Comparison of ENCODE assay signal across 21 cellular contexts in genomic region chr3:187721055-187721454, GRCh38. TPM values are rescaled to one million over a fixed set of nuclear protein-coding genes. Genes with fewer than 3 reads are reported as not detected.
DNase-seq lines count a peak whose midpoint lies in the region; ATAC-seq and TF ChIP-seq lines count a peak whose summit lies in the region.
"Had no signal": no experiment of that assay in that cellular context is flagged by ENCODE, and none has a peak within 500 bp of the region (broad histone marks: within the 10 kb centered on the region; RNA-seq: fewer than 3 reads in every experiment).

No MANE protein-coding gene starts in this region.

- H3K4me2 ChIP-seq in Karpas-422 (ENCODE audit: low read depth, low read length, poor library complexity, severe bottlenecking), result no peak overlapping the region
- H3K4me2 ChIP-seq: A549 had no signal

- peaks cover 32% of the 10 kb centered on the region for H4K20me1 ChIP-seq in Karpas-422 (ENCODE audit: insufficient read depth, low read depth, low read length)

- H3K4me1 ChIP-seq in Karpas-422 (ENCODE audit: low read length) (no peaks in the 10 kb centered on the region), psoas muscle (peaks cover 24% of the 10 kb centered on the region)
- H3K4me1 ChIP-seq: A549, HAP-1 had no signal

- no peak overlapping the region for H2AFZ ChIP-seq in Karpas-422 (ENCODE audit: low read length)

- no peak for ATAC-seq in psoas muscle
- ATAC-seq: A549 had no signal

- WGBS in psoas muscle, 3 donors, result 81 to 89% (median 81%) methylated on average over 8 of the region's 8 CpGs

- H3K4me3 ChIP-seq in Karpas-422 (ENCODE audit: low read length) (no peak overlapping the region), SK-N-MC (no peak overlapping the region), psoas muscle (no peak overlapping the region), brain microvascular endothelial cell (ENCODE audit: low read depth, low read length) (no peak overlapping the region)
- H3K4me3 ChIP-seq: A549, HAP-1 had no signal

- TF ChIP-seq CTCF in psoas muscle (IDR thresholded peaks at IDR 0.05), result no peak
- no peak for TF ChIP-seq CTCF in brain microvascular endothelial cell (IDR thresholded peaks at IDR 0.05; ENCODE audit: low read depth, low read length, missing control alignments)

- H3K36me3 ChIP-seq in Karpas-422 (ENCODE audit: insufficient read depth, low read length) (peaks cover 47% of the 10 kb centered on the region), SK-N-MC (ENCODE audit: insufficient read depth, low read length) (peaks cover 60% of the 10 kb centered on the region), psoas muscle (ENCODE audit: insufficient read depth in 1 of 2, low read depth in 1 of 2) (peaks cover 12 to 53% of the 10 kb centered on the region in 2 donors), brain microvascular endothelial cell (replicated peaks) (peaks cover 48% of the 10 kb centered on the region)
- H3K36me3 ChIP-seq: HAP-1 had no signal

- no peaks in the 10 kb centered on the region for H3K9me2 ChIP-seq in Karpas-422 (replicated peaks; ENCODE audit: insufficient read depth, low read length)

- in situ Hi-C loops in brain microvascular endothelial cell (cut with HindIII; ENCODE audit: low pct_ligation_motif_present, low sequenced_read_pairs), result no loop called here

- H3K27ac ChIP-seq in Karpas-422 (ENCODE audit: low read length) (no peak overlapping the region), SK-N-MC (0 out of 2 replicates have a peak overlapping the region, but pooled peaks have one; percentile 21), psoas muscle (peak overlapping the region; percentile 62), brain microvascular endothelial cell (no peak overlapping the region)
- H3K27ac ChIP-seq: A549, C4-2B had no signal

- H3K9ac ChIP-seq in Karpas-422 (ENCODE audit: low read length), result no peak overlapping the region
- no peak overlapping the region for H3K9ac ChIP-seq in SK-N-MC (ENCODE audit: insufficient read length)

- intact Hi-C loops in psoas muscle (cut with DNase I), result no loop called here

- H3K27me3 ChIP-seq in Karpas-422 (ENCODE audit: low read length), result no peaks in the 10 kb centered on the region
- no peaks in the 10 kb centered on the region for H3K27me3 ChIP-seq in psoas muscle (ENCODE audit: insufficient read depth in 3 of 3, low read length in 2 of 3)
- no peaks in the 10 kb centered on the region for H3K27me3 ChIP-seq in brain microvascular endothelial cell (replicated peaks)

- DNase-seq in Karpas-422, result peak; percentile 51
- no peak for DNase-seq in SK-N-MC (ENCODE audit: low read depth, low spot score)
- DNase-seq in psoas muscle, result no peak
- DNase-seq in COLO829 (ENCODE audit: low spot score), result no peak
- no peak for DNase-seq in NCI-H146 treated with DMSO at 0.1 percent for 48 hours (lab: John Stamatoyannopoulos, UW; ENCODE audit: unreplicated experiment)
- DNase-seq in brain microvascular endothelial cell, result no peak
- DNase-seq in stimulated activated CD4-positive, alpha-beta T cell treated with anti-CD3 and anti-CD28 coated beads, Interleukin-12 subunit alpha, Interleukin-12 subunit beta, amount 100 ng/mL, for 4 hours, result no peak
- DNase-seq: AML-193; CD4-positive, alpha-beta T cell; DMS153; DMS79; GDM1; GOT3; KBM-7 had no signal

- H3K9me3 ChIP-seq in Karpas-422 (ENCODE audit: low read length), result no peaks in the 10 kb centered on the region
- H3K9me3 ChIP-seq in SK-N-MC (ENCODE audit: low read depth, low read length), result no peaks in the 10 kb centered on the region
- no peaks in the 10 kb centered on the region for H3K9me3 ChIP-seq in psoas muscle
- H3K9me3 ChIP-seq: A549, HAP-1 had no signal

- no peaks in the 10 kb centered on the region for H3K79me2 ChIP-seq in Karpas-422 (ENCODE audit: low read length)

RNA-seq across cellular contexts. Expression of gene RTP2, which starts 18.7 kb away (rescaled TPM):
- total RNA-seq in Karpas-422 (2014; rRNA removed; shearing (Covaris generic); ENCODE audit: low replicate concordance), result not detected in 2 replicates
- total RNA-seq in psoas muscle, result 1 to 10 TPM in 1 of 4 donors, under 1 TPM in 2, not detected in 1; 0.21 to 4.0 (median 0.32) TPM
- polyA plus RNA-seq in psoas muscle, result under 1 TPM in 2 of 3 donors, not detected in 1; 0.08 to 0.66 TPM
- total RNA-seq: CD4-positive, alpha-beta T cell; Daoy; HT-29 had no signal
- polyA plus RNA-seq: A549, BJ, IgD-negative memory B cell had no signal

RNA-seq across cellular contexts. Expression of gene BCL6, which starts 24.2 kb away (rescaled TPM):
- 488 and 569 TPM in 2 replicates for total RNA-seq in Karpas-422 (2014; rRNA removed; shearing (Covaris generic); ENCODE audit: low replicate concordance)
- 100 to 1,000 TPM; 235 to 524 (median 312) TPM for total RNA-seq in psoas muscle
- polyA plus RNA-seq in psoas muscle, result 100 to 1,000 TPM in 2 of 3 donors, 10 to 100 TPM in 1; 43.2 to 276 (median 172) TPM

RNA-seq across cellular contexts. Expression of gene SST, which starts 50.9 kb away (rescaled TPM):
- total RNA-seq in Karpas-422 (2014; rRNA removed; shearing (Covaris generic); ENCODE audit: low replicate concordance), result not detected in 2 replicates
- not detected for total RNA-seq in psoas muscle
- polyA plus RNA-seq in psoas muscle, result under 1 TPM in 2 of 3 donors, not detected in 1; 0.23 to 0.85 TPM
- total RNA-seq: CD4-positive, alpha-beta T cell; Daoy; HT-29 had no signal
- polyA plus RNA-seq: A549, IgD-negative memory B cell had no signal

Comparison
In these comparisons a context has a peak if more than half of its experiments do, and no peak if none do; other contexts are left out.
1. H3K27ac ChIP-seq: peak in SK-N-MC (single experiment) and psoas muscle (single experiment); none in Karpas-422 (single experiment) and brain microvascular endothelial cell (single experiment).